8 cellular contexts compared by ENCODE assay signal in the genomic region with DNA sequence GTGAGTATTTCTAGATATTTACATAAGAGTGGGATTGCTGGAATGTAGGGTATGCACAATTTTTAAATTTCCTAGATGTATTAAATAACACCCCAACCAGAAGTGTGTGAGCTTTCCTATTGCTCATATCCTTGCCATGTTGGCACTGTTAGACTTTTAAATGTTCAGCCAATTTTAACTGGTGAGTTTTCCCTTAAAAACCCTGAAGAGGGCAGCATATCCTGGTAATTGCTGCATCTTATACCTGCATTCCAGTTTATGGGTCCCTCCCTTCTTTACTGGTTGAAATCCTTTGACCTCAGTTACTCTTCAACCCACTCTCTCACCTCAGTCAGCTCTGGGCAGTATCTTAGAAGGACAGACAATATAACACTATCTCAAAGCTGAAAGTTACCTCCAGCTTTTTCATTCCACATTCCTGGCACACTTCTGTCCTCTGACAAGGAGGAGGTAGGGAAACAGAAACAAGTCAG.
DNase-seq lines count a peak whose midpoint lies in the region; ATAC-seq and TF ChIP-seq lines count a peak whose summit lies in the region.

No MANE protein-coding gene starts in this region.

- POLR2A ChIA-PET in activated CD8-positive, alpha-beta T cell treated with anti-CD3 and anti-CD28 coated beads for 36 hours (lab: Charles Lee) = no interaction called here

- peaks cover 4% of the 10 kb centered on the region for H3K27me3 Mint-ChIP-seq in activated naive CD4-positive, alpha-beta T cell treated with anti-CD3 and anti-CD28 coated beads, Interleukin-2, amount 10 ng/mL, durations not matched to agents 7 days and 5 days
- no peaks in the 10 kb centered on the region for H3K27me3 Mint-ChIP-seq in activated CD8-positive, alpha-beta T cell treated with anti-CD3 and anti-CD28 coated beads for 36 hours

- peak; percentile 58 for TF ChIP-seq CTCF in brain microvascular endothelial cell (IDR thresholded peaks at IDR 0.05; ENCODE audit: low read depth, low read length, missing control alignments)
- no peak for TF ChIP-seq CTCF in activated CD8-positive, alpha-beta T cell treated with anti-CD3 and anti-CD28 coated beads for 36 hours (IDR thresholded peaks at IDR 0.05)

- H3K9ac ChIP-seq in Karpas-422 (ENCODE audit: low read length) = no peak overlapping the region

- no peaks in the 10 kb centered on the region for H3K9me2 ChIP-seq in Karpas-422 (replicated peaks; ENCODE audit: insufficient read depth, low read length)

- no peak overlapping the region for H3K4me3 ChIP-seq in Karpas-422 (ENCODE audit: low read length)
- no peak overlapping the region for H3K4me3 ChIP-seq in brain microvascular endothelial cell (ENCODE audit: low read depth, low read length)

- H3K27me3 ChIP-seq in Karpas-422 (ENCODE audit: low read length) (no peaks in the 10 kb centered on the region), brain microvascular endothelial cell (replicated peaks) (no peaks in the 10 kb centered on the region)

- no peaks in the 10 kb centered on the region for H3K4me1 Mint-ChIP-seq in activated naive CD4-positive, alpha-beta T cell treated with anti-CD3 and anti-CD28 coated beads, Interleukin-2, amount 10 ng/mL, durations not matched to agents 7 days and 5 days
- H3K4me1 Mint-ChIP-seq in activated CD8-positive, alpha-beta T cell treated with anti-CD3 and anti-CD28 coated beads for 36 hours (ENCODE audit: low read depth) = no peaks in the 10 kb centered on the region

- no peak overlapping the region for H2AFZ ChIP-seq in Karpas-422 (ENCODE audit: low read length)

- CTCF ChIA-PET in activated naive CD4-positive, alpha-beta T cell treated with anti-CD3 and anti-CD28 coated beads, Interleukin-2, amount 10 ng/mL, durations not matched to agents 7 days and 5 days (lab: Charles Lee) = no interaction called here
- CTCF ChIA-PET in activated CD8-positive, alpha-beta T cell treated with anti-CD3 and anti-CD28 coated beads for 36 hours (lab: Charles Lee) = interaction anchor here (0.9 kb wide), 1 partner anchor 851 kb away, joined by 3 read pairs; no protein-coding TSS in a partner anchor

- H3K4me2 ChIP-seq in Karpas-422 (ENCODE audit: low read depth, low read length, poor library complexity, severe bottlenecking) = no peak overlapping the region

- H3K9me3 ChIP-seq in Karpas-422 (ENCODE audit: low read length) = no peaks in the 10 kb centered on the region

- no peaks in the 10 kb centered on the region for H3K9me3 Mint-ChIP-seq in activated naive CD4-positive, alpha-beta T cell treated with anti-CD3 and anti-CD28 coated beads, Interleukin-2, amount 10 ng/mL, durations not matched to agents 7 days and 5 days
- H3K9me3 Mint-ChIP-seq in activated CD8-positive, alpha-beta T cell treated with anti-CD3 and anti-CD28 coated beads for 36 hours = no peaks in the 10 kb centered on the region

- intact Hi-C loops in activated CD8-positive, alpha-beta T cell treated with anti-CD3 and anti-CD28 coated beads for 36 hours (cut with micrococcal nuclease) = no loop called here

- H3K27ac Mint-ChIP-seq in activated naive CD4-positive, alpha-beta T cell treated with anti-CD3 and anti-CD28 coated beads, Interleukin-2, amount 10 ng/mL, durations not matched to agents 7 days and 5 days = no peak overlapping the region
- no peak overlapping the region for H3K27ac Mint-ChIP-seq in activated CD8-positive, alpha-beta T cell treated with anti-CD3 and anti-CD28 coated beads for 36 hours

- peak; percentile 94 for DNase-seq in EL
- peak; percentile 70 for DNase-seq in Karpas-422
- DNase-seq in brain microvascular endothelial cell = peak; percentile 92
- peak; percentile 20 for DNase-seq in medulla oblongata (ENCODE audit: extremely low spot score)
- no peak for DNase-seq in activated naive CD4-positive, alpha-beta T cell treated with anti-CD3 and anti-CD28 coated beads, Interleukin-2, amount 10 ng/mL, durations not matched to agents 7 days and 5 days
- DNase-seq in activated CD8-positive, alpha-beta T cell treated with anti-CD3 and anti-CD28 coated beads for 36 hours = no peak

- H3K36me3 Mint-ChIP-seq in activated naive CD4-positive, alpha-beta T cell treated with anti-CD3 and anti-CD28 coated beads, Interleukin-2, amount 10 ng/mL, durations not matched to agents 7 days and 5 days = no peaks in the 10 kb centered on the region
- H3K36me3 Mint-ChIP-seq in activated CD8-positive, alpha-beta T cell treated with anti-CD3 and anti-CD28 coated beads for 36 hours (ENCODE audit: low read depth) = no peaks in the 10 kb centered on the region

- no peaks in the 10 kb centered on the region for H4K20me1 ChIP-seq in Karpas-422 (ENCODE audit: insufficient read depth, low read depth, low read length)

- no peaks in the 10 kb centered on the region for H3K79me2 ChIP-seq in Karpas-422 (ENCODE audit: low read length)

- H3K4me1 ChIP-seq in Karpas-422 (ENCODE audit: low read length) = no peaks in the 10 kb centered on the region

- H3K4me3 Mint-ChIP-seq in activated naive CD4-positive, alpha-beta T cell treated with anti-CD3 and anti-CD28 coated beads, Interleukin-2, amount 10 ng/mL, durations not matched to agents 7 days and 5 days = no peak overlapping the region
- no peak overlapping the region for H3K4me3 Mint-ChIP-seq in activated CD8-positive, alpha-beta T cell treated with anti-CD3 and anti-CD28 coated beads for 36 hours

- ATAC-seq in GM18870 (IDR thresholded peaks at IDR 0.05; ENCODE audit: unreplicated experiment) (no peak), HG03378 (IDR thresholded peaks at IDR 0.05; ENCODE audit: unreplicated experiment) (no peak)
- no peak for ATAC-seq in activated CD8-positive, alpha-beta T cell treated with anti-CD3 and anti-CD28 coated beads for 36 hours

- H3K36me3 ChIP-seq in Karpas-422 (ENCODE audit: insufficient read depth, low read length) = no peaks in the 10 kb centered on the region
- H3K36me3 ChIP-seq in brain microvascular endothelial cell (replicated peaks) = no peaks in the 10 kb centered on the region

- in situ Hi-C loops in brain microvascular endothelial cell (cut with HindIII; ENCODE audit: low pct_ligation_motif_present, low sequenced_read_pairs) = loop anchor here (25.0 kb wide), 1 partner anchor 767 kb away; no protein-coding TSS in a partner anchor

- H3K27ac ChIP-seq in Karpas-422 (ENCODE audit: low read length) (no peak overlapping the region), brain microvascular endothelial cell (peak overlapping the region; percentile 59)

Comparison
In these comparisons a context has a peak if more than half of its experiments do, and no peak if none do; other contexts are left out.
1. DNase-seq: peak in EL (single experiment), Karpas-422 (single experiment), brain microvascular endothelial cell (single experiment) and medulla oblongata (single experiment); none in activated naive CD4-positive, alpha-beta T cell treated with anti-CD3 and anti-CD28 coated beads, Interleukin-2, amount 10 ng/mL, durations not matched to agents 7 days and 5 days (single experiment) and activated CD8-positive, alpha-beta T cell treated with anti-CD3 and anti-CD28 coated beads for 36 hours (single experiment).